8 cellular contexts compared by ENCODE assay signal in genomic region chr2:183010112-183010511, GRCh38. TPM values are rescaled to one million over a fixed set of nuclear protein-coding genes. Genes with fewer than 3 reads are reported as not detected.
A peak's percentile ranks its signal among the peaks of the same experiment; 100 is the strongest.
DNase-seq lines count a peak whose midpoint lies in the region; ATAC-seq and TF ChIP-seq lines count a peak whose summit lies in the region.

No MANE protein-coding gene starts in this region.

- no peak overlapping the region for H4K8ac ChIP-seq in mesenchymal stem cell (ENCODE audit: low read length)

- peaks cover 2% of the 10 kb centered on the region for H3K4me1 ChIP-seq in mesenchymal stem cell (ENCODE audit: control insufficient read depth, insufficient read depth, low read depth, low read length)

- no peak overlapping the region for H2BK120ac ChIP-seq in mesenchymal stem cell (ENCODE audit: low read depth, low read length)

- ATAC-seq in GM21619 (IDR thresholded peaks at IDR 0.05; ENCODE audit: unreplicated experiment): no peak
- ATAC-seq in GM18517 (IDR thresholded peaks at IDR 0.05; ENCODE audit: unreplicated experiment): no peak

- H3K9me3 ChIP-seq in mesenchymal stem cell (ENCODE audit: control insufficient read depth, low read length): no peaks in the 10 kb centered on the region

- H2BK15ac ChIP-seq in mesenchymal stem cell (ENCODE audit: low read depth, poor library complexity, severe bottlenecking): no peak overlapping the region

- no peak overlapping the region for H3K18ac ChIP-seq in mesenchymal stem cell (ENCODE audit: low read depth in 1 of 2, low read length in 2 of 2)

- no peaks in the 10 kb centered on the region for H3K27me3 ChIP-seq in mesenchymal stem cell (ENCODE audit: control insufficient read depth in 1 of 2, insufficient read depth in 1 of 2, low read length in 2 of 2)

- H2BK5ac ChIP-seq in mesenchymal stem cell (ENCODE audit: low read depth, low read length, poor library complexity, severe bottlenecking): no peak overlapping the region

- H2AFZ ChIP-seq in mesenchymal stem cell (ENCODE audit: low read depth, low read length): no peak overlapping the region

- no peak for TF ChIP-seq CTCF in chondrocyte (IDR thresholded peaks at IDR 0.05)

- H3K9me3 Mint-ChIP-seq in chondrocyte (ENCODE audit: low read depth): no peaks in the 10 kb centered on the region

- peaks cover 62% of the 10 kb centered on the region for H3K4me1 Mint-ChIP-seq in chondrocyte (ENCODE audit: low read depth)

- H2AK5ac ChIP-seq in mesenchymal stem cell (ENCODE audit: low read length, severe bottlenecking): no peak overlapping the region

- peak overlapping the region; percentile 12 for H3K4me2 ChIP-seq in mesenchymal stem cell (ENCODE audit: low read length, poor library complexity, severe bottlenecking)

- H3K36me3 Mint-ChIP-seq in chondrocyte (ENCODE audit: low read depth): peaks cover 1% of the 10 kb centered on the region

- H3K79me1 ChIP-seq in mesenchymal stem cell (replicated peaks; ENCODE audit: low read length, poor library complexity, severe bottlenecking): no peaks in the 10 kb centered on the region

- H2BK12ac ChIP-seq in mesenchymal stem cell (ENCODE audit: low read length in 2 of 2): no peak overlapping the region

- no peak overlapping the region for H3K4ac ChIP-seq in mesenchymal stem cell (ENCODE audit: low read depth in 1 of 2, low read length in 2 of 2)

- H3K27me3 Mint-ChIP-seq in chondrocyte (ENCODE audit: low read depth): no peaks in the 10 kb centered on the region

- H3K4me3 ChIP-seq in mesenchymal stem cell (ENCODE audit: insufficient read depth in 1 of 2, low read depth in 1 of 2, low read length in 2 of 2): no peak overlapping the region

- peaks cover 0 to 32% of the 10 kb centered on the region in 2 experiments for H3K36me3 ChIP-seq in mesenchymal stem cell (ENCODE audit: control insufficient read depth in 1 of 2, insufficient read depth in 2 of 2, low read depth in 1 of 2, low read length in 2 of 2)

- peak overlapping the region; percentile 68 for H3K27ac ChIP-seq in mesenchymal stem cell (ENCODE audit: low read length, poor library complexity, severe bottlenecking)

- 71% methylated on average over 4 of the region's 5 CpGs for WGBS in mesenchymal stem cell

- H3K14ac ChIP-seq in mesenchymal stem cell (ENCODE audit: low read length in 2 of 2): no peak overlapping the region

- peak overlapping the region; percentile 91 for H3K27ac Mint-ChIP-seq in chondrocyte (ENCODE audit: unreplicated experiment)

- H3K23ac ChIP-seq in mesenchymal stem cell (ENCODE audit: low read length in 2 of 2): no peak overlapping the region

- DNase-seq in DMS 273 treated with DMSO at 0.1 percent for 48 hours (lab: John Stamatoyannopoulos, UW) (peak; percentile 80), NCI-H2171 (lab: John Stamatoyannopoulos, UW) (peak; percentile 53), chondrocyte (ENCODE audit: low spot score) (no peak), mesenchymal stem cell (peak; percentile 64), NCI-H2029 (lab: John Stamatoyannopoulos, UW) (no peak)
- DNase-seq in activated CD8-positive, alpha-beta memory T cell treated with anti-CD3 and anti-CD28 coated beads for 24 hours: no peak

- no peak overlapping the region for H3K9ac ChIP-seq in mesenchymal stem cell (ENCODE audit: low read length)

- no peak overlapping the region for H4K91ac ChIP-seq in mesenchymal stem cell (ENCODE audit: low read length)

- H3K4me3 Mint-ChIP-seq in chondrocyte (ENCODE audit: unreplicated experiment): peak overlapping the region; percentile 39

RNA-seq across cellular contexts. Expression of gene NCKAP1, which starts 28.1 kb away (rescaled TPM):
- total RNA-seq in chondrocyte: 164 to 189 TPM (median 186 TPM) in 3 replicates
- 96.8 TPM for polyA plus RNA-seq in mesenchymal stem cell (2013, experiment 1 of 2)
- polyA plus RNA-seq in mesenchymal stem cell (2013, experiment 2 of 2): 101 TPM

Comparison
In these comparisons a context has a peak if more than half of its experiments do, and no peak if none do; other contexts are left out.
1. DNase-seq: peak in DMS 273 treated with DMSO at 0.1 percent for 48 hours (single experiment), NCI-H2171 (single experiment) and mesenchymal stem cell (single experiment); none in chondrocyte (single experiment), activated CD8-positive, alpha-beta memory T cell treated with anti-CD3 and anti-CD28 coated beads for 24 hours (single experiment) and NCI-H2029 (single experiment).